ENCODE assay signal across 10 cellular contexts in the genomic region with DNA sequence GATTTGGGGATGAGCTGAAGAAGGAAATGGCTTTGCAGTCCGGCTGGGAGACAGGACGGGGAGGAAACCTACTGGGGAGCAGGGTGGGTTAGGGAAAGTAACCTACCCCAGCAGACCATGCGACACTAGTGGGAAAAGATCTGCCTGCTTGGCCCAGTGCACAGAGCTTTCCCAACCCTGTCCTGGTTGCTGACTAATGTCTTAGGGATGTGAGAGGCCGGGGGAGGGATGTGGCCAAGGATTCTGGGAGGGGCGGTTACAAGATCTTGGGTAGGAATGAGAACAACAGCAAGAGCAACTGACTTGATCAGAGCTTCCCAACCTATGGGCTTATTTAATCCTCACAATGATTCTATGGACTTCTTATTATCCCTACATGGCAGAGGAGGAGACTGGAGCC. TPM values are rescaled to one million over a fixed set of nuclear protein-coding genes. Genes with fewer than 3 reads are reported as not detected.
DNase-seq lines count a peak whose midpoint lies in the region; ATAC-seq, FAIRE-seq and TF ChIP-seq lines count a peak whose summit lies in the region.
"Had no signal": no experiment of that assay in that cellular context is flagged by ENCODE, and none has a peak within 500 bp of the region (broad histone marks: within the 10 kb centered on the region; RNA-seq: fewer than 3 reads in every experiment).

No MANE protein-coding gene starts in this region.

- peak overlapping the region; percentile 40 for H2AK5ac ChIP-seq in mesenchymal stem cell (ENCODE audit: low read length, severe bottlenecking)

- peak overlapping the region; percentile 77 for H3K27ac ChIP-seq in mesenchymal stem cell (ENCODE audit: low read length, poor library complexity, severe bottlenecking)

- no peaks in the 10 kb centered on the region for H3K79me1 ChIP-seq in mesenchymal stem cell (replicated peaks; ENCODE audit: low read length, poor library complexity, severe bottlenecking)

- no peak overlapping the region for H3K14ac ChIP-seq in mesenchymal stem cell (ENCODE audit: low read length in 2 of 2)

- no peak overlapping the region for H3K23ac ChIP-seq in mesenchymal stem cell (ENCODE audit: low read length in 2 of 2)

- DNase-seq in LoVo (ENCODE audit: low spot score) (peak; percentile 53), epithelial cell of esophagus (ENCODE audit: low read depth) (peak; percentile 90), mesenchymal stem cell (peak; percentile 94), urothelium cell line (ENCODE audit: low spot score) (peak; percentile 94), NCI-H345 (lab: John Stamatoyannopoulos, UW) (no peak), HEK293T (ENCODE audit: extremely low spot score) (no peak)
- no peak for DNase-seq in stimulated activated CD4-positive, alpha-beta T cell treated with anti-CD3 and anti-CD28 coated beads, Interleukin-2, amount 100 ng/mL, for 24 hours
- DNase-seq: effector CD8-positive, alpha-beta T cell; NCI-H2171 treated with DMSO at 0.1 percent for 48 hours had no signal

- CTCF ChIA-PET in HEK293T (lab: Yijun Ruan, JAX): interaction anchor here (0.6 to 2.7 kb wide), 9 partner anchors 8 to 1765 kb away, joined by 3 to 28 read pairs (median 4); no protein-coding TSS in a partner anchor

- H3K36me3 ChIP-seq in mesenchymal stem cell (ENCODE audit: control insufficient read depth in 1 of 2, insufficient read depth in 2 of 2, low read depth in 1 of 2, low read length in 2 of 2): no peaks in the 10 kb centered on the region

- H2BK12ac ChIP-seq in mesenchymal stem cell (ENCODE audit: low read length in 2 of 2): peak overlapping the region; percentile 87 to 91

- H4K91ac ChIP-seq in mesenchymal stem cell (ENCODE audit: low read length): peak overlapping the region; percentile 34

- peak overlapping the region; percentile 82 for H2BK15ac ChIP-seq in mesenchymal stem cell (ENCODE audit: low read depth, poor library complexity, severe bottlenecking)

- H3K18ac ChIP-seq in mesenchymal stem cell (ENCODE audit: low read depth in 1 of 2, low read length in 2 of 2): peak overlapping the region; percentile 31 to 91

- POLR2A ChIA-PET in HEK293T (lab: Yijun Ruan, JAX): interaction anchor here (1.5 kb wide), 1 partner anchor 140 kb away, joined by 5 read pairs; no protein-coding TSS in a partner anchor

- no peaks in the 10 kb centered on the region for H3K27me3 ChIP-seq in mesenchymal stem cell (ENCODE audit: control insufficient read depth in 1 of 2, insufficient read depth in 1 of 2, low read length in 2 of 2)

- TF ChIP-seq CTCF in epithelial cell of esophagus (IDR thresholded peaks at IDR 0.05; ENCODE audit: insufficient read depth, low read depth, low read length, missing control alignments): no peak

- peak overlapping the region; percentile 70 for H3K9ac ChIP-seq in mesenchymal stem cell (ENCODE audit: low read length)

- peak overlapping the region; percentile 61 for H2BK120ac ChIP-seq in mesenchymal stem cell (ENCODE audit: low read depth, low read length)

- no peak overlapping the region for H4K8ac ChIP-seq in mesenchymal stem cell (ENCODE audit: low read length)

- no peak for FAIRE-seq in urothelium cell line (lab: Jason Lieb, UNC)

- H3K4me3 ChIP-seq in epithelial cell of esophagus (ENCODE audit: low read length) (no peak overlapping the region), mesenchymal stem cell (ENCODE audit: insufficient read depth in 1 of 2, low read depth in 1 of 2, low read length in 2 of 2) (peak overlapping the region in 1 of 2 experiments; percentile 39)

- ATAC-seq in HG03571 (IDR thresholded peaks at IDR 0.05; ENCODE audit: unreplicated experiment): no peak

- 15% methylated on average over 5 of the region's 5 CpGs for WGBS in mesenchymal stem cell

- no peak overlapping the region for H3K4me2 ChIP-seq in mesenchymal stem cell (ENCODE audit: low read length, poor library complexity, severe bottlenecking)

- H3K4ac ChIP-seq in mesenchymal stem cell (ENCODE audit: low read depth in 1 of 2, low read length in 2 of 2): peak overlapping the region; percentile 24 to 35

- peaks cover 18% of the 10 kb centered on the region for H3K4me1 ChIP-seq in mesenchymal stem cell (ENCODE audit: control insufficient read depth, insufficient read depth, low read depth, low read length)

- peak overlapping the region; percentile 54 for H2AFZ ChIP-seq in mesenchymal stem cell (ENCODE audit: low read depth, low read length)

- no peak overlapping the region for H2BK5ac ChIP-seq in mesenchymal stem cell (ENCODE audit: low read depth, low read length, poor library complexity, severe bottlenecking)

- no peaks in the 10 kb centered on the region for H3K9me3 ChIP-seq in mesenchymal stem cell (ENCODE audit: control insufficient read depth, low read length)

TF ChIP-seq in HEK293T, 16 proteins besides CTCF, POLR2A, EP300 and RAD21:
- TF ChIP-seq, protein P1, sequence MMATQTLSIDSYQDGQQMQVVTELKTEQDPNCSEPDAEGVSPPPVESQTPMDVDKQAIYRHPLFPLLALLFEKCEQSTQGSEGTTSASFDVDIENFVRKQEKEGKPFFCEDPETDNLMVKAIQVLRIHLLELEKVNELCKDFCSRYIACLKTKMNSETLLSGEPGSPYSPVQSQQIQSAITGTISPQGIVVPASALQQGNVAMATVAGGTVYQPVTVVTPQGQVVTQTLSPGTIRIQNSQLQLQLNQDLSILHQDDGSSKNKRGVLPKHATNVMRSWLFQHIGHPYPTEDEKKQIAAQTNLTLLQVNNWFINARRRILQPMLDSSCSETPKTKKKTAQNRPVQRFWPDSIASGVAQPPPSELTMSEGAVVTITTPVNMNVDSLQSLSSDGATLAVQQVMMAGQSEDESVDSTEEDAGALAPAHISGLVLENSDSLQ (IDR thresholded peaks at IDR 0.05): no peak
- TF ChIP-seq FOXM1 (IDR thresholded peaks at IDR 0.05; ENCODE audit: borderline replicate concordance) (no peak), ELF4 (IDR thresholded peaks at IDR 0.05) (no peak), NFRKB (IDR thresholded peaks at IDR 0.05) (no peak)

RNA-seq across cellular contexts. Expression of a gene that starts 24.0 kb away (rescaled TPM):
- 0.57 TPM for polyA plus RNA-seq in mesenchymal stem cell (2013, experiment 1 of 2)
- 0.70 TPM for polyA plus RNA-seq in mesenchymal stem cell (2013, experiment 2 of 2)

RNA-seq across cellular contexts. Expression of a gene that starts 42.9 kb away (rescaled TPM):
- polyA plus RNA-seq in mesenchymal stem cell (2013, experiment 1 of 2): 47.4 TPM
- 49.0 TPM for polyA plus RNA-seq in mesenchymal stem cell (2013, experiment 2 of 2)

Comparison
In these comparisons a context has a peak if more than half of its experiments do, and no peak if none do; other contexts are left out.
1. DNase-seq: peak in LoVo (single experiment), epithelial cell of esophagus (single experiment), mesenchymal stem cell (single experiment) and urothelium cell line (single experiment); none in NCI-H345 (single experiment), stimulated activated CD4-positive, alpha-beta T cell treated with anti-CD3 and anti-CD28 coated beads, Interleukin-2, amount 100 ng/mL, for 24 hours (0 of 2) and HEK293T (single experiment).